In genomic region chr1:76103034-76103433, GRCh38 we compare ENCODE assay signal across 14 cellular contexts. TPM values are rescaled to one million over a fixed set of nuclear protein-coding genes. Genes with fewer than 3 reads are reported as not detected.
DNase-seq lines count a peak whose midpoint lies in the region; ATAC-seq, FAIRE-seq and TF ChIP-seq lines count a peak whose summit lies in the region.
"Had no signal": no experiment of that assay in that cellular context is flagged by ENCODE, and none has a peak within 500 bp of the region (broad histone marks: within the 10 kb centered on the region; RNA-seq: fewer than 3 reads in every experiment).

No MANE protein-coding gene starts in this region.

- H3K9me3 ChIP-seq in T-helper 17 cell (ENCODE audit: control insufficient read depth, low read length, poor library complexity, severe bottlenecking): peaks cover 3% of the 10 kb centered on the region
- H3K9me3 ChIP-seq: A549, BLaER1 had no signal

- TF ChIP-seq CTCF in chondrocyte (IDR thresholded peaks at IDR 0.05): no peak

- ATAC-seq in T-helper 17 cell: no peak
- ATAC-seq: A549, HCT116 had no signal

- DNase-seq in T-helper 17 cell (no peak), chondrocyte (ENCODE audit: low spot score) (no peak), frontal cortex (ENCODE audit: low spot score in 2 of 2) (no peak), mesenteric fat pad (ENCODE audit: low spot score) (no peak), activated gamma-delta T cell treated with Interleukin-2 at 50 U/mL for 16 hours (no peak)
- DNase-seq in activated CD8-positive, alpha-beta memory T cell treated with anti-CD3 and anti-CD28 coated beads, Interleukin-2, amount 50 U/mL, for 4 hours: no peak
- DNase-seq: CD4-positive, CD25-positive, alpha-beta regulatory T cell; DMS53; GF-D8 had no signal

- H3K4me3 Mint-ChIP-seq in T-helper 17 cell (no peak overlapping the region), chondrocyte (ENCODE audit: unreplicated experiment) (no peak overlapping the region)
- H3K4me3 Mint-ChIP-seq: CD4-positive, CD25-positive, alpha-beta regulatory T cell had no signal

- H3K36me3 Mint-ChIP-seq in T-helper 17 cell (ENCODE audit: low read depth) (peaks cover 2% of the 10 kb centered on the region), chondrocyte (ENCODE audit: low read depth) (no peaks in the 10 kb centered on the region)

- H3K4me1 Mint-ChIP-seq in T-helper 17 cell (no peaks in the 10 kb centered on the region), chondrocyte (ENCODE audit: low read depth) (peaks cover 10% of the 10 kb centered on the region)

- FAIRE-seq in frontal cortex (lab: Jason Lieb, UNC): peak; percentile 75
- FAIRE-seq: A549, GM19239, H54 had no signal

- no peaks in the 10 kb centered on the region for H3K9me3 Mint-ChIP-seq in chondrocyte (ENCODE audit: low read depth)

- H3K27ac Mint-ChIP-seq in T-helper 17 cell (peak overlapping the region; percentile 16), chondrocyte (ENCODE audit: unreplicated experiment) (peak overlapping the region; percentile 42)
- H3K27ac Mint-ChIP-seq: CD4-positive, CD25-positive, alpha-beta regulatory T cell had no signal

- peaks cover 35% of the 10 kb centered on the region for H3K27me3 Mint-ChIP-seq in T-helper 17 cell
- no peaks in the 10 kb centered on the region for H3K27me3 Mint-ChIP-seq in chondrocyte (ENCODE audit: low read depth)

RNA-seq across cellular contexts. Expression of gene ST6GALNAC3, which starts 28.5 kb away (rescaled TPM):
- total RNA-seq in T-helper 17 cell (under 1 TPM in 1 of 2 donors, not detected in 1; 0.87 TPM), chondrocyte (1.6 to 4.7 TPM (median 3.5 TPM) in 3 replicates), frontal cortex (14.3 TPM), mesenteric fat pad (25.8 TPM)
